ENCODE assay signal across 13 cellular contexts in the genomic region with DNA sequence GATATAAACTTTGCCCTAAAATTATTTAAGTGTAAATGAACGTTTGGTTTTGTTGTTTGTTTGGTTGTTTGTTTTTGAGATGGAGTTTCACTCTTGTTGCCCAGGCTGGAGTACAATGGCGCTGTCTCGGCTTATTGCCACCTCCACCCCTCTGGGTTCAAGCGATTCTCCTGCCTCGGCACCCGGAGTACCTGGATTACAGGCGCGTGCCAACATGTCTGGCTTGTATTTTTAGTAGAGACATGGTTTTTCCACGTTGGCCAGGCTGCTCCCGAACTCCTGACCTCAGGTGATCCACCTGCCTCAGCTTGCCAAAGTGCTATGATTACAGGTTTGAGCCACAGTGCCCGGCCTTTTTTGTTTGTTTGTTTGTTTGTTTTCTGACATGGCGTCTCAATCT.
DNase-seq lines count a peak whose midpoint lies in the region; ATAC-seq and TF ChIP-seq lines count a peak whose summit lies in the region.
"Had no signal": no experiment of that assay in that cellular context is flagged by ENCODE, and none has a peak within 500 bp of the region (broad histone marks: within the 10 kb centered on the region; RNA-seq: fewer than 3 reads in every experiment).

No MANE protein-coding gene starts in this region.

- BruUV-seq in HCT116 (replicated peaks; lab: Mats Ljungman, UMichigan) (no TSS peak), MCF 10A (replicated peaks; lab: Mats Ljungman, UMichigan) (no TSS peak)

- H3K9me3 ChIP-seq in HCT116 (ENCODE audit: control insufficient read depth in 1 of 2, insufficient read depth in 1 of 2, low read depth in 1 of 2, low read length in 2 of 2), result no peaks in the 10 kb centered on the region

- H3K36me3 Mint-ChIP-seq in MCF 10A (ENCODE audit: insufficient read depth, unreplicated experiment) (no peaks in the 10 kb centered on the region), nephron progenitor cell (ENCODE audit: low read depth) (peaks cover 5% of the 10 kb centered on the region)
- H3K36me3 Mint-ChIP-seq: immature natural killer cell had no signal

- RAD21 ChIA-PET in HCT116 (lab: Charles Lee; ENCODE audit: low non-redundant PET in 1 of 2, low total read pairs in 2 of 2, uncharacterized antibody in 2 of 2, unreplicated experiment in 2 of 2), result no interaction called here

- no peaks in the 10 kb centered on the region for H3K9me2 ChIP-seq in HCT116 (ENCODE audit: insufficient read depth)

- no peak overlapping the region for H3K9ac ChIP-seq in HCT116 (ENCODE audit: low read length)

- H3K27ac ChIP-seq in C4-2B, result peak overlapping the region; percentile 59
- no peak overlapping the region for H3K27ac ChIP-seq in HCT116 (ENCODE audit: low read depth, low read length)

- peaks cover 19% of the 10 kb centered on the region for H3K4me1 Mint-ChIP-seq in MCF 10A (ENCODE audit: insufficient read depth, unreplicated experiment)
- peaks cover 63% of the 10 kb centered on the region for H3K4me1 Mint-ChIP-seq in nephron progenitor cell

- CTCF ChIA-PET in HCT116 (lab: Charles Lee), result interaction anchor here (1.0 kb wide), 1 partner anchor 15 kb away, joined by 4 read pairs; no protein-coding TSS in a partner anchor
- CTCF ChIA-PET in MCF 10A (lab: Yijun Ruan, JAX), result interaction anchor here (1.0 kb wide), 1 partner anchor 18 kb away, joined by 4 read pairs; no protein-coding TSS in a partner anchor
- CTCF ChIA-PET in HEK293T (lab: Yijun Ruan, JAX), result no interaction called here

- intact Hi-C loops in HCT116 (cut with micrococcal nuclease) (no loop called here), MCF 10A (cut with micrococcal nuclease) (no loop called here)

- DNase-seq in HCT116 (ENCODE audit: low read depth, low spot score) (no peak), MCF 10A (ENCODE audit: unreplicated experiment) (peak; percentile 10), nephron progenitor cell (no peak), HEK293T (ENCODE audit: extremely low spot score) (no peak)
- DNase-seq: activated T-cell treated with anti-CD3 and anti-CD28 coated beads for 4 hours; effector CD8-positive, alpha-beta T cell; H7; immature natural killer cell; SW 1271 had no signal

- no peak for TF ChIP-seq POLR2A in HCT116 (IDR thresholded peaks at IDR 0.05; ENCODE audit: borderline replicate concordance, extremely low read depth, insufficient read depth, insufficient read length)

- no peak for TF ChIP-seq RAD21 in HCT116 (IDR thresholded peaks at IDR 0.05; ENCODE audit: low read depth)

- H3K27ac Mint-ChIP-seq in MCF 10A (ENCODE audit: low read depth, unreplicated experiment) (peak overlapping the region; percentile 96), nephron progenitor cell (peak overlapping the region; percentile 83)

- H3K4me2 ChIP-seq in HCT116 (ENCODE audit: low read length), result no peak overlapping the region

- peaks cover 27 to 47% of the 10 kb centered on the region in 2 experiments; a peak in 3 of 4 replicates for H3K4me1 ChIP-seq in HCT116 (ENCODE audit: control insufficient read depth in 1 of 2, insufficient read depth in 2 of 2, low read length in 2 of 2)

- H2AFZ ChIP-seq in HCT116 (ENCODE audit: low read depth, low read length, poor library complexity, severe bottlenecking), result peak overlapping the region; percentile 7

- POLR2A ChIA-PET in HCT116 (lab: Charles Lee), result interaction anchor here (1.2 to 1.4 kb wide), 2 partner anchors 70 to 87 kb away, joined by 4 read pairs; a partner anchor contains a TSS
- POLR2A ChIA-PET in MCF 10A (lab: Yijun Ruan, JAX), result interaction anchor here (0.5 to 14.2 kb wide), 13 partner anchors 9 to 865 kb away, joined by 3 to 1025 read pairs (median 16); a partner anchor contains a TSS
- POLR2A ChIA-PET in HEK293T (lab: Yijun Ruan, JAX), result interaction anchor here (1.0 to 5.3 kb wide), 10 partner anchors 9 to 216 kb away, joined by 3 to 191 read pairs (median 11); a partner anchor contains a TSS

- no peak for TF ChIP-seq CTCF in C4-2B (conservative IDR thresholded peaks at IDR 0.05)
- TF ChIP-seq CTCF in HCT116 (IDR thresholded peaks at IDR 0.05 in 2 of 3, conservative IDR thresholded peaks at IDR 0.05 in 1 of 3; ENCODE audit: borderline replicate concordance in 1 of 3, insufficient read depth in 1 of 3, low read depth in 2 of 3, low read length in 2 of 3), result no peak
- no peak for TF ChIP-seq CTCF in MCF 10A (IDR thresholded peaks at IDR 0.05; ENCODE audit: unreplicated experiment)
- TF ChIP-seq CTCF in nephron progenitor cell (IDR thresholded peaks at IDR 0.05), result no peak

- peaks cover 3% of the 10 kb centered on the region; the same call in 1 of the 2 replicates for H3K79me2 ChIP-seq in HCT116 (ENCODE audit: insufficient read depth, low read length)

- H3K36me3 ChIP-seq in HCT116 (ENCODE audit: control insufficient read depth in 1 of 2, insufficient read depth in 2 of 2, low read length in 2 of 2), result no peaks in the 10 kb centered on the region

- no peak overlapping the region for H3K4me3 ChIP-seq in HCT116 (replicated peaks in 1 of 2; ENCODE audit: low read depth in 1 of 2, low read length in 2 of 2)

- no peaks in the 10 kb centered on the region for H3K27me3 Mint-ChIP-seq in MCF 10A (ENCODE audit: insufficient read depth, unreplicated experiment)
- no peaks in the 10 kb centered on the region for H3K27me3 Mint-ChIP-seq in nephron progenitor cell (ENCODE audit: low read depth, poor library complexity)

- no peaks in the 10 kb centered on the region for H3K27me3 ChIP-seq in HCT116 (ENCODE audit: insufficient read depth, low read length)

- no peaks in the 10 kb centered on the region for H3K9me3 Mint-ChIP-seq in MCF 10A (ENCODE audit: unreplicated experiment)
- H3K9me3 Mint-ChIP-seq in nephron progenitor cell, result peaks cover 4% of the 10 kb centered on the region
- H3K9me3 Mint-ChIP-seq: immature natural killer cell had no signal

- ATAC-seq in HCT116 (no peak), HG03565 (IDR thresholded peaks at IDR 0.05; ENCODE audit: unreplicated experiment) (no peak), HG03196 (IDR thresholded peaks at IDR 0.05; ENCODE audit: unreplicated experiment) (no peak), HG03108 (IDR thresholded peaks at IDR 0.05; ENCODE audit: unreplicated experiment) (no peak)

- peak overlapping the region; percentile 72 for H3K4me3 Mint-ChIP-seq in MCF 10A (ENCODE audit: unreplicated experiment)
- H3K4me3 Mint-ChIP-seq in nephron progenitor cell, result peak overlapping the region; percentile 57
- H3K4me3 Mint-ChIP-seq: immature natural killer cell had no signal

- no peaks in the 10 kb centered on the region for H4K20me1 ChIP-seq in HCT116 (ENCODE audit: insufficient read depth)

TF ChIP-seq in HCT116, 20 proteins besides CTCF, POLR2A, EP300 and RAD21 (continues in another document):
- TF ChIP-seq, protein P1, sequence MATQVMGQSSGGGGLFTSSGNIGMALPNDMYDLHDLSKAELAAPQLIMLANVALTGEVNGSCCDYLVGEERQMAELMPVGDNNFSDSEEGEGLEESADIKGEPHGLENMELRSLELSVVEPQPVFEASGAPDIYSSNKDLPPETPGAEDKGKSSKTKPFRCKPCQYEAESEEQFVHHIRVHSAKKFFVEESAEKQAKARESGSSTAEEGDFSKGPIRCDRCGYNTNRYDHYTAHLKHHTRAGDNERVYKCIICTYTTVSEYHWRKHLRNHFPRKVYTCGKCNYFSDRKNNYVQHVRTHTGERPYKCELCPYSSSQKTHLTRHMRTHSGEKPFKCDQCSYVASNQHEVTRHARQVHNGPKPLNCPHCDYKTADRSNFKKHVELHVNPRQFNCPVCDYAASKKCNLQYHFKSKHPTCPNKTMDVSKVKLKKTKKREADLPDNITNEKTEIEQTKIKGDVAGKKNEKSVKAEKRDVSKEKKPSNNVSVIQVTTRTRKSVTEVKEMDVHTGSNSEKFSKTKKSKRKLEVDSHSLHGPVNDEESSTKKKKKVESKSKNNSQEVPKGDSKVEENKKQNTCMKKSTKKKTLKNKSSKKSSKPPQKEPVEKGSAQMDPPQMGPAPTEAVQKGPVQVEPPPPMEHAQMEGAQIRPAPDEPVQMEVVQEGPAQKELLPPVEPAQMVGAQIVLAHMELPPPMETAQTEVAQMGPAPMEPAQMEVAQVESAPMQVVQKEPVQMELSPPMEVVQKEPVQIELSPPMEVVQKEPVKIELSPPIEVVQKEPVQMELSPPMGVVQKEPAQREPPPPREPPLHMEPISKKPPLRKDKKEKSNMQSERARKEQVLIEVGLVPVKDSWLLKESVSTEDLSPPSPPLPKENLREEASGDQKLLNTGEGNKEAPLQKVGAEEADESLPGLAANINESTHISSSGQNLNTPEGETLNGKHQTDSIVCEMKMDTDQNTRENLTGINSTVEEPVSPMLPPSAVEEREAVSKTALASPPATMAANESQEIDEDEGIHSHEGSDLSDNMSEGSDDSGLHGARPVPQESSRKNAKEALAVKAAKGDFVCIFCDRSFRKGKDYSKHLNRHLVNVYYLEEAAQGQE (IDR thresholded peaks at IDR 0.05; ENCODE audit: low read depth), result no peak
- TF ChIP-seq JUND (IDR thresholded peaks at IDR 0.05), result no peak

TF ChIP-seq in HEK293T, 16 proteins besides CTCF, POLR2A, EP300 and RAD21:
- TF ChIP-seq CTBP1 (IDR thresholded peaks at IDR 0.05; ENCODE audit: borderline replicate concordance) (no peak), LEF1 (IDR thresholded peaks at IDR 0.05; ENCODE audit: borderline replicate concordance) (no peak), FOXK2 (IDR thresholded peaks at IDR 0.05) (no peak), ZNF384 (IDR thresholded peaks at IDR 0.05) (no peak), L3MBTL2 (conservative IDR thresholded peaks at IDR 0.05) (no peak), FOXA1 (IDR thresholded peaks at IDR 0.05) (no peak), ELF4 (IDR thresholded peaks at IDR 0.05) (no peak)
